ENCODE assay signal across 1 cellular context in genomic region chr3:152847599-152847998, GRCh38. TPM values are rescaled to one million over a fixed set of nuclear protein-coding genes. Genes with fewer than 3 reads are reported as not detected.
"Had no signal": no experiment of that assay in that cellular context is flagged by ENCODE, and none has a peak within 500 bp of the region (broad histone marks: within the 10 kb centered on the region; RNA-seq: fewer than 3 reads in every experiment).

No MANE protein-coding gene starts in this region.

RNA-seq across cellular contexts. Expression of gene P2RY1, which starts 12.7 kb away (rescaled TPM):
- total RNA-seq: LHCN-M2 had no signal
